ENCODE assay signal across 33 cellular contexts in genomic region chr10:12911795-12912194, GRCh38.
"Had no signal": no experiment of that assay in that cellular context is flagged by ENCODE, and none has a peak within 500 bp of the region (broad histone marks: within the 10 kb centered on the region; RNA-seq: fewer than 3 reads in every experiment).

No MANE protein-coding gene starts in this region.

- FAIRE-seq: astrocyte, bronchial epithelial cell had no signal

- ATAC-seq: activated naive CD4-positive, alpha-beta T cell treated with anti-CD3 and anti-CD28 coated beads, Interleukin-2, amount 50 U/mL, for 72 hours; activated naive CD8-positive, alpha-beta T cell treated with anti-CD3 and anti-CD28 coated beads, Interleukin-2, amount 50 U/mL, for 24 hours; activated T-cell treated with anti-CD3 and anti-CD28 coated beads, Interleukin-2, amount 50 U/mL, for 4 hours; activated T-cell treated with anti-CD3 and anti-CD28 coated beads, Interleukin-2, amount 50 U/mL, for 72 hours; activated T-helper 17 cell treated with anti-CD3 and anti-CD28 coated beads, Interleukin-2, amount 50 U/mL, for 72 hours; body of pancreas had no signal

- H3K27me3 ChIP-seq: adrenal gland, ascending aorta, body of pancreas, brain microvascular endothelial cell, breast epithelium, cardiac muscle cell had no signal

- H3K9me3 ChIP-seq: adrenal gland, ascending aorta, body of pancreas, breast epithelium had no signal

- H3K4me1 ChIP-seq: adrenal gland, body of pancreas, breast epithelium had no signal

- H3K27ac ChIP-seq: adrenal gland, ascending aorta, body of pancreas, brain microvascular endothelial cell, breast epithelium, cardiac muscle cell had no signal

- H3K36me3 ChIP-seq: adrenal gland, brain microvascular endothelial cell, breast epithelium, cardiac muscle cell had no signal

- H3K4me3 ChIP-seq: adrenal gland, ascending aorta, body of pancreas, breast epithelium, cardiac muscle cell had no signal

- DNase-seq: activated effector memory CD4-positive, alpha-beta T cell treated with anti-CD3 and anti-CD28 coated beads, Interleukin-2, amount 50 U/mL, for 16 hours; activated effector memory CD4-positive, alpha-beta T cell treated with Interleukin-2 at 50 U/mL for 16 hours; activated gamma-delta T cell; activated gamma-delta T cell treated with Interleukin-2 at 50 U/mL for 16 hours; activated naive CD4-positive, alpha-beta T cell; activated naive CD4-positive, alpha-beta T cell treated with anti-CD3 and anti-CD28 coated beads for 36 hours; activated naive CD4-positive, alpha-beta T cell treated with anti-CD3 and anti-CD28 coated beads, Interleukin-2, amount 10 ng/mL, durations not matched to agents 7 days and 5 days; activated naive CD4-positive, alpha-beta T cell treated with anti-CD3 and anti-CD28 coated beads, Interleukin-2, amount 50 U/mL, for 16 hours; activated naive CD4-positive, alpha-beta T cell treated with Interleukin-2 at 50 U/mL for 16 hours; activated naive CD8-positive, alpha-beta T cell treated with anti-CD3 and anti-CD28 coated beads for 36 hours; activated naive CD8-positive, alpha-beta T cell treated with anti-CD3 and anti-CD28 coated beads, Interleukin-2, amount 10 ng/mL, durations not matched to agents 7 days and 5 days; activated naive CD8-positive, alpha-beta T cell treated with anti-CD3 and anti-CD28 coated beads, Interleukin-2, amount 50 U/mL, for 24 hours; activated T-cell treated with anti-CD3 and anti-CD28 coated beads, Interleukin-2, amount 50 U/mL, for 24 hours; activated T-cell treated with anti-CD3 and anti-CD28 coated beads, Interleukin-2, amount 50 U/mL, for 4 hours; activated T-cell treated with anti-CD3 and anti-CD28 coated beads, Interleukin-2, amount 50 U/mL, for 48 hours; activated T-cell treated with anti-CD3 and anti-CD28 coated beads, Interleukin-2, amount 50 U/mL, for 72 hours; adrenal gland; amniotic stem cell; amygdala; anterior cingulate cortex; aorta; body of pancreas; brain microvascular endothelial cell; caudate nucleus; central memory CD4-positive, alpha-beta T cell; cerebellar nuclear complex had no signal
